In genomic region chr4:73692701-73693100, GRCh38 we compare ENCODE assay signal across 24 cellular contexts. TPM values are rescaled to one million over a fixed set of nuclear protein-coding genes. Genes with fewer than 3 reads are reported as not detected.
DNase-seq lines count a peak whose midpoint lies in the region; ATAC-seq and TF ChIP-seq lines count a peak whose summit lies in the region.
"Had no signal": no experiment of that assay in that cellular context is flagged by ENCODE, and none has a peak within 500 bp of the region (broad histone marks: within the 10 kb centered on the region; RNA-seq: fewer than 3 reads in every experiment).

No MANE protein-coding gene starts in this region.

- no peaks in the 10 kb centered on the region for H3K27me3 Mint-ChIP-seq in WTC11 (ENCODE audit: low read depth)
- no peaks in the 10 kb centered on the region for H3K27me3 Mint-ChIP-seq in Calu3 (ENCODE audit: unreplicated experiment)

- H3K9me3 ChIP-seq in SK-N-SH: no peaks in the 10 kb centered on the region
- H3K9me3 ChIP-seq: BE2C, MG63, Peyer's patch had no signal

- WGBS in SK-N-SH (ENCODE audit: low lambda C conversion rate): 20% methylated on average over 2 of the region's 2 CpGs

- TF ChIP-seq CTCF in SK-N-SH (IDR thresholded peaks at IDR 0.05) (no peak), VCaP (conservative IDR thresholded peaks at IDR 0.05) (no peak), WTC11 (IDR thresholded peaks at IDR 0.05) (no peak), Calu3 (IDR thresholded peaks at IDR 0.05; ENCODE audit: unreplicated experiment) (no peak)

- intact Hi-C loops in Calu3 (cut with micrococcal nuclease; ENCODE audit: unreplicated experiment): no loop called here

- no peak for TF ChIP-seq EP300 in SK-N-SH (IDR thresholded peaks at IDR 0.05; ENCODE audit: borderline replicate concordance in 1 of 2, low read depth in 1 of 2, low read length in 1 of 2)

- no peaks in the 10 kb centered on the region for H4K20me1 ChIP-seq in SK-N-SH (ENCODE audit: insufficient read depth)

- no peaks in the 10 kb centered on the region for H3K9me2 ChIP-seq in SK-N-SH

- H2AFZ ChIP-seq in SK-N-SH (ENCODE audit: low read depth): no peak overlapping the region
- H2AFZ ChIP-seq: GM23338 had no signal

- no peaks in the 10 kb centered on the region for H3K79me2 ChIP-seq in SK-N-SH (ENCODE audit: insufficient read depth)

- H3K4me3 Mint-ChIP-seq in WTC11 (no peak overlapping the region), Calu3 (ENCODE audit: low read depth, unreplicated experiment) (no peak overlapping the region)
- H3K4me3 Mint-ChIP-seq: CD14-positive monocyte; CD8-positive, alpha-beta memory T cell; GM23338; H9 had no signal

- no peak overlapping the region for H3K4me2 ChIP-seq in SK-N-SH
- H3K4me2 ChIP-seq: GM23338 had no signal

- H3K36me3 Mint-ChIP-seq in WTC11 (no peaks in the 10 kb centered on the region), Calu3 (ENCODE audit: insufficient read depth, unreplicated experiment) (no peaks in the 10 kb centered on the region)
- H3K36me3 Mint-ChIP-seq: CD14-positive monocyte; CD8-positive, alpha-beta memory T cell had no signal

- H3K27ac Mint-ChIP-seq in WTC11: no peak overlapping the region
- no peak overlapping the region for H3K27ac Mint-ChIP-seq in Calu3 (ENCODE audit: unreplicated experiment)
- H3K27ac Mint-ChIP-seq: CD14-positive monocyte; CD8-positive, alpha-beta memory T cell; GM23338; H9 had no signal

- peak; percentile 41 for DNase-seq in DMS153 (lab: John Stamatoyannopoulos, UW)
- DNase-seq in DMS153 treated with DMSO at 0.1 percent for 48 hours (lab: John Stamatoyannopoulos, UW; ENCODE audit: unreplicated experiment): no peak
- DNase-seq in SK-N-SH: no peak
- DNase-seq in WTC11 (ENCODE audit: low spot score): no peak
- DNase-seq in Calu3: no peak
- DNase-seq: ACHN; BE2C; CD8-positive, alpha-beta memory T cell; H9; KBM-7; MG63; NCI-H1092; NCI-H1417 treated with DMSO at 0.1 percent for 48 hours; NCI-H187 treated with DMSO at 0.1 percent for 48 hours; NCI-H2227 treated with DMSO at 0.1 percent for 48 hours; NCI-H524 treated with DMSO at 0.1 percent for 48 hours; Peyer's patch; T-helper 2 cell had no signal

- ATAC-seq in SK-N-SH treated with all-trans-retinoic acid at 6 μM for 48 hours (peak; percentile 47), WTC11 (no peak), GM18868 (IDR thresholded peaks at IDR 0.05; ENCODE audit: unreplicated experiment) (no peak)
- ATAC-seq: GM23338 had no signal

- POLR2A ChIA-PET in SK-N-SH (lab: Yijun Ruan, JAX) (no interaction called here), WTC11 (lab: Charles Lee) (no interaction called here)

- no peak for TF ChIP-seq RAD21 in SK-N-SH (IDR thresholded peaks at IDR 0.05; ENCODE audit: low read length)

- H3K27me3 ChIP-seq in SK-N-SH (ENCODE audit: insufficient read depth): no peaks in the 10 kb centered on the region
- H3K27me3 ChIP-seq: BE2C, MG63, Peyer's patch had no signal

- H3K4me3 ChIP-seq in SK-N-SH (ENCODE audit: low read depth in 2 of 2, low read length in 1 of 2): no peak overlapping the region
- H3K4me3 ChIP-seq: GM23338, MG63, Peyer's patch had no signal

- H3K27ac ChIP-seq in SK-N-SH (ENCODE audit: low read depth in 2 of 2, low read length in 1 of 2) (peak overlapping the region in 1 of 2 experiments; percentile 35; a peak in 2 of 4 replicates), VCaP (peak overlapping the region; percentile 84)
- H3K27ac ChIP-seq: 22Rv1, Peyer's patch had no signal

- peaks cover 6% of the 10 kb centered on the region for H3F3A ChIP-seq in SK-N-SH (replicated peaks; ENCODE audit: insufficient read depth)

- H3K9me3 Mint-ChIP-seq in WTC11 (peaks cover 4% of the 10 kb centered on the region), Calu3 (ENCODE audit: low read depth, unreplicated experiment) (no peaks in the 10 kb centered on the region)
- H3K9me3 Mint-ChIP-seq: CD14-positive monocyte, GM23338, H9 had no signal

- H3K36me3 ChIP-seq in SK-N-SH (replicated peaks in 1 of 2; ENCODE audit: control insufficient read depth in 1 of 2, insufficient read depth in 2 of 2, low read length in 1 of 2): no peaks in the 10 kb centered on the region
- H3K36me3 ChIP-seq: BE2C, MG63, Peyer's patch had no signal

- CTCF ChIA-PET in SK-N-SH (lab: Yijun Ruan, JAX) (no interaction called here), WTC11 (lab: Charles Lee) (no interaction called here), Calu3 (lab: Charles Lee) (no interaction called here)

- H3K9ac ChIP-seq in SK-N-SH: no peak overlapping the region

- H3K4me1 ChIP-seq in SK-N-SH (ENCODE audit: control insufficient read depth in 1 of 2, insufficient read depth in 2 of 2, low read depth in 1 of 2, low read length in 1 of 2): no peaks in the 10 kb centered on the region
- H3K4me1 ChIP-seq: BE2C, Peyer's patch had no signal

- BruUV-seq in Calu3 (replicated peaks; lab: Mats Ljungman, UMichigan): no TSS peak

- H3K4me1 Mint-ChIP-seq in WTC11 (no peaks in the 10 kb centered on the region), Calu3 (ENCODE audit: low read depth, unreplicated experiment) (peaks cover 15% of the 10 kb centered on the region)
- H3K4me1 Mint-ChIP-seq: CD8-positive, alpha-beta memory T cell; GM23338; H9 had no signal

TF ChIP-seq in SK-N-SH treated with all-trans-retinoic acid at 6 μM for 48 hours, 23 proteins besides CTCF, POLR2A, EP300 and RAD21 (continues in another document):
- TF ChIP-seq OSR1 (CRISPR knock-in tag; IDR thresholded peaks at IDR 0.05) (no peak), ZC3H10 (CRISPR knock-in tag; IDR thresholded peaks at IDR 0.05) (no peak), ESRRG (CRISPR knock-in tag; IDR thresholded peaks at IDR 0.05) (no peak), ZNF8 (CRISPR knock-in tag; IDR thresholded peaks at IDR 0.05) (no peak), CREB5 (CRISPR knock-in tag; IDR thresholded peaks at IDR 0.05; ENCODE audit: low read depth) (no peak), RARB (CRISPR knock-in tag; IDR thresholded peaks at IDR 0.05) (no peak), ZNF565 (CRISPR knock-in tag; conservative IDR thresholded peaks at IDR 0.05; ENCODE audit: low read depth) (no peak)

TF ChIP-seq in SK-N-SH, 30 proteins besides CTCF, POLR2A, EP300 and RAD21 (continues in another document):
- TF ChIP-seq MXI1 (IDR thresholded peaks at IDR 0.05; ENCODE audit: low read depth, low read length): no peak
- TF ChIP-seq TAF1 (IDR thresholded peaks at IDR 0.05; ENCODE audit: borderline replicate concordance, low read depth, low read length): no peak
- no peak for TF ChIP-seq FOSL2 (IDR thresholded peaks at IDR 0.05; ENCODE audit: borderline replicate concordance, low read depth)
- no peak for TF ChIP-seq YY1 (IDR thresholded peaks at IDR 0.05; ENCODE audit: low read depth)
- TF ChIP-seq MEF2A (IDR thresholded peaks at IDR 0.05; ENCODE audit: borderline replicate concordance, low read depth): no peak
- no peak for TF ChIP-seq JUND (IDR thresholded peaks at IDR 0.05)
- no peak for TF ChIP-seq RFX5 (IDR thresholded peaks at IDR 0.05; ENCODE audit: low read length)
- no peak for TF ChIP-seq RXRA (IDR thresholded peaks at IDR 0.05; ENCODE audit: borderline replicate concordance, low read depth)
- no peak for TF ChIP-seq NRF1 (IDR thresholded peaks at IDR 0.05; ENCODE audit: low read depth, low read length)
- no peak for TF ChIP-seq FOXM1 (IDR thresholded peaks at IDR 0.05; ENCODE audit: low read depth)
- TF ChIP-seq NFIC (IDR thresholded peaks at IDR 0.05; ENCODE audit: borderline replicate concordance): no peak

TF ChIP-seq in WTC11, 78 proteins besides CTCF, POLR2A, EP300 and RAD21:
- TF ChIP-seq ELF4 (CRISPR knock-in tag; IDR thresholded peaks at IDR 0.05; ENCODE audit: low read depth): no peak
- no peak for TF ChIP-seq HMGXB4 (CRISPR knock-in tag; IDR thresholded peaks at IDR 0.05)
- TF ChIP-seq MYBL2 (CRISPR knock-in tag; IDR thresholded peaks at IDR 0.05): no peak
- no peak for TF ChIP-seq NR2C2 (CRISPR knock-in tag; IDR thresholded peaks at IDR 0.05)
- TF ChIP-seq MLX (CRISPR knock-in tag; IDR thresholded peaks at IDR 0.05): no peak
- no peak for TF ChIP-seq TEAD4 (CRISPR knock-in tag; IDR thresholded peaks at IDR 0.05)
- no peak for TF ChIP-seq ZNF232 (CRISPR knock-in tag; IDR thresholded peaks at IDR 0.05)
- TF ChIP-seq NR3C1 (CRISPR knock-in tag; conservative IDR thresholded peaks at IDR 0.05; ENCODE audit: low read depth): no peak
- TF ChIP-seq NR1H2 (CRISPR knock-in tag; IDR thresholded peaks at IDR 0.05): no peak
- TF ChIP-seq ZNF416 (CRISPR knock-in tag; IDR thresholded peaks at IDR 0.05): no peak
- no peak for TF ChIP-seq HMGA2 (CRISPR knock-in tag; IDR thresholded peaks at IDR 0.05)
- TF ChIP-seq OVOL2 (CRISPR knock-in tag; IDR thresholded peaks at IDR 0.05; ENCODE audit: borderline replicate concordance): no peak

RNA-seq across cellular contexts. Expression of gene CXCL8, which starts 47.7 kb away (rescaled TPM):
- polyA plus RNA-seq in SK-N-SH (2012; rRNA removed): 6.0 and 7.7 TPM in 2 replicates
- polyA plus RNA-seq in SK-N-SH (2012; cell fraction: cytosol; rRNA removed): 6.9 and 7.8 TPM in 2 replicates
- 5.1 and 15.7 TPM in 2 replicates for polyA plus RNA-seq in SK-N-SH (2012; cell fraction: nucleus; rRNA removed)
- total RNA-seq in WTC11 (2021): not detected in 3 replicates
- 222 and 404 TPM in 2 replicates for total RNA-seq in Calu3 (2022)
- total RNA-seq: GM23338, H9 had no signal
- polyA plus RNA-seq: CD8-positive, alpha-beta memory T cell had no signal

Comparison
In these comparisons a context has a peak if more than half of its experiments do, and no peak if none do; other contexts are left out.
1. RNA of gene CXCL8, which starts 47.7 kb away (total RNA-seq): 222 to 404 TPM in Calu3; not detected in WTC11; every median in the first group is over 100 times any median in the second.